ENCODE assay signal across 26 cellular contexts in the genomic region with DNA sequence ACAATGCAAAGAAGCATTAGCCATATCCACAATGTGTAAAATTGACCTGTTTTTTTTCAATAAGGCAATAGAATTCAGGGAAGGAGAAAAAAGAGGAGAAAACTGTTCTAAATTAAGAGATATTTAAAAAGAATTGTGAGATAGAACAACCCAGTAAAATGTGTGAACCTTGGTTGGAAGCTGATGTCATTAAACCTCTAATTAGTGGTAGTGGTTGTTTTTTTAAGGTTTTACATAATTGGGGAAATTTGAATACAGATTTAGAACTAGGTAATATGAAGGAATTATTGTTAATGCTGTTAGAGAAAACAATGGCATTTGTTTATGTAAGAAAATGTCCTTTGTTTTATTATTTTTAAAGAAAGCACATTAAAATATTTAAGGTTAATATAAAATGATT.
"Had no signal": no experiment of that assay in that cellular context is flagged by ENCODE, and none has a peak within 500 bp of the region (broad histone marks: within the 10 kb centered on the region; RNA-seq: fewer than 3 reads in every experiment).

No MANE protein-coding gene starts in this region.

- ATAC-seq: esophagus mucosa, gastrocnemius medialis, left lobe of liver, psoas muscle, right cardiac atrium had no signal

- H3K4me3 ChIP-seq: dorsolateral prefrontal cortex, gastrocnemius medialis, lung, ovary, psoas muscle, sigmoid colon, stomach, thyroid gland had no signal

- DNase-seq: dorsolateral prefrontal cortex; effector CD4-positive, alpha-beta T cell; endodermal cell; foreskin fibroblast; gastrocnemius medialis; head of caudate nucleus; kidney; naive B cell; occipital lobe; ovary; posterior cingulate gyrus; psoas muscle; right cardiac atrium; sigmoid colon; stimulated activated CD4-positive, alpha-beta T cell treated with anti-CD3 and anti-CD28 coated beads, Interleukin-2, amount 100 ng/mL, for 24 hours; stimulated activated CD4-positive, alpha-beta T cell treated with anti-CD3 and anti-CD28 coated beads, Interleukin-4, amount 100 ng/mL, for 24 hours; stimulated activated naive CD4-positive, alpha-beta T cell treated with Interleukin-2 at 50 U/mL for 16 hours; stomach; thyroid gland had no signal

- H3K27me3 ChIP-seq: dorsolateral prefrontal cortex, gastrocnemius medialis, ovary, sigmoid colon, stomach, thyroid gland had no signal

- H3K27ac Mint-ChIP-seq: endodermal cell; memory B cell; naive B cell; stimulated activated effector memory CD8-positive, alpha-beta T cell treated with anti-CD3 and anti-CD28 coated beads, Interleukin-12 subunit alpha, Interleukin-12 subunit beta, amount 100 ng/mL, for 72 hours; type B pancreatic cell had no signal

- H3K4me1 Mint-ChIP-seq: endodermal cell, memory B cell, naive B cell had no signal

- H3K36me3 ChIP-seq: gastrocnemius medialis, ovary, sigmoid colon, stomach, thyroid gland had no signal

- H3K9me3 ChIP-seq: gastrocnemius medialis, ovary, psoas muscle, sigmoid colon, stomach, thyroid gland had no signal

- H3K27ac ChIP-seq: dorsolateral prefrontal cortex, epithelial cell of prostate, gastrocnemius medialis, ovary, psoas muscle, sigmoid colon, stomach, thyroid gland had no signal

- H3K4me3 Mint-ChIP-seq: endodermal cell; memory B cell; stimulated activated effector memory CD8-positive, alpha-beta T cell treated with anti-CD3 and anti-CD28 coated beads, Interleukin-12 subunit alpha, Interleukin-12 subunit beta, amount 100 ng/mL, for 72 hours; type B pancreatic cell had no signal

- H3K9me3 Mint-ChIP-seq: endodermal cell; memory B cell; stimulated activated effector memory CD8-positive, alpha-beta T cell treated with anti-CD3 and anti-CD28 coated beads, Interleukin-12 subunit alpha, Interleukin-12 subunit beta, amount 100 ng/mL, for 72 hours; type B pancreatic cell had no signal

- H3K36me3 Mint-ChIP-seq: stimulated activated effector memory CD8-positive, alpha-beta T cell treated with anti-CD3 and anti-CD28 coated beads, Interleukin-12 subunit alpha, Interleukin-12 subunit beta, amount 100 ng/mL, for 72 hours; type B pancreatic cell had no signal

- H3K4me1 ChIP-seq: gastrocnemius medialis, psoas muscle, sigmoid colon, stomach, thyroid gland had no signal

- H3K27me3 Mint-ChIP-seq: type B pancreatic cell had no signal
